Comparison of ENCODE assay signal across 8 cellular contexts in the genomic region with DNA sequence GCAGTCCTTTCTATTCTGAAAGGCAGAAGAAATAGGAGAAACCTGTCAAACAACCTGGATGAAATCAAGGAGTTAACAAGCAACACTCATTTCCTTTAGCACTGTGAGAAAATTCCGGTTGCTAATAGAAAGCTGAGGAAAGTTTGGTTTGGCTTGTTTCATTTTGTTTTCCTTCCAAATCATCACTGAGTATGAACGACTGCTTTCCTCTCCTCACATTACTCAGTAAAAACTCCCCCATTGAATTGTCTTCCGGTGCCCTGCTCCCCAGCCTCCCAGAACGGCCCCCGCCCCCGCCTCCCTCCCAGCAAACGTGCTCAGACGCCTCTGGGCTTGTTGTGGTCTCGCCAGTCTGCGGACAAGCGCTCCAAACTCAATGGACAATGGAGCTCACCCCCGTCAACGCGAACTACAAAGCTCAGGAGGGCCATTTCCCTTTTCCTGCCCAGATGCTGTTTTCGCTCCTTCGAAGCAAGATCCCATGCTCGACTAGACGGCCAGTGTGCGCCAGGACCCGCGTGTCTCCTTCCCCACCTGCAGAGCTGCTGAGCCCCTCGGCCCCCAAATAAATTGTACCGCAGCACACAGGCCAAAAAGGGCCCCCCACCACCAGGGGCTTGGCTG. TPM values are rescaled to one million over a fixed set of nuclear protein-coding genes. Genes with fewer than 3 reads are reported as not detected.
DNase-seq lines count a peak whose midpoint lies in the region; ATAC-seq and TF ChIP-seq lines count a peak whose summit lies in the region.

No MANE protein-coding gene starts in this region.

- peak overlapping the region; percentile 79 to 91 for H3K9ac ChIP-seq in duodenal mucosa (ENCODE audit: low read depth in 1 of 2, low read length in 2 of 2)
- H3K9ac ChIP-seq in liver (ENCODE audit: low read depth in 1 of 2, low read length in 2 of 2): peak overlapping the region; percentile 75 to 87

- under 1% methylated on average over 23 of the region's 23 CpGs for WGBS in liver

- DNase-seq in SIG-M5 treated with dmso at 0.1 percent for 504 hours (lab: John Stamatoyannopoulos, UW; ENCODE audit: unreplicated experiment): peak; percentile 84
- no peak for DNase-seq in SIG-M5 (lab: John Stamatoyannopoulos, UW)
- DNase-seq in NCI-H460 (ENCODE audit: extremely low read depth, low read depth): peak; percentile 30
- peak; percentile 84 for DNase-seq in activated CD4-positive, alpha-beta memory T cell treated with anti-CD3 and anti-CD28 coated beads for 36 hours
- DNase-seq in stimulated activated CD4-positive, alpha-beta T cell treated with anti-CD3 and anti-CD28 coated beads, Interleukin-4, amount 100 ng/mL, for 48 hours (ENCODE audit: low read depth in 2 of 2): peak; percentile 62 to 71

- H3K27me3 Mint-ChIP-seq in activated CD4-positive, alpha-beta memory T cell treated with anti-CD3 and anti-CD28 coated beads for 36 hours: no peaks in the 10 kb centered on the region

- H3K4me3 ChIP-seq in duodenal mucosa (ENCODE audit: low read depth in 1 of 2, low read length in 2 of 2) (peak overlapping the region; percentile 94 to 96), liver (ENCODE audit: low read depth in 1 of 3, low read length in 3 of 3) (peak overlapping the region; percentile 70 to 75 (median 73))

- peak in 1 of 2 donors; percentile 6 for TF ChIP-seq RAD21 in liver (IDR thresholded peaks at IDR 0.05)

- peak overlapping the region; percentile 94 for H3K4me3 Mint-ChIP-seq in activated CD4-positive, alpha-beta memory T cell treated with anti-CD3 and anti-CD28 coated beads for 36 hours

- no peak for TF ChIP-seq CTCF in liver (IDR thresholded peaks at IDR 0.05; ENCODE audit: low read depth, low read length, missing input control)

- peaks cover 18% of the 10 kb centered on the region for H3K36me3 Mint-ChIP-seq in activated CD4-positive, alpha-beta memory T cell treated with anti-CD3 and anti-CD28 coated beads for 36 hours

- H3K4me1 Mint-ChIP-seq in activated CD4-positive, alpha-beta memory T cell treated with anti-CD3 and anti-CD28 coated beads for 36 hours (ENCODE audit: low read depth): peaks cover 37% of the 10 kb centered on the region

- ATAC-seq in HG03039 (IDR thresholded peaks at IDR 0.05; ENCODE audit: unreplicated experiment): peak; percentile 29

- intact Hi-C loops in activated CD4-positive, alpha-beta memory T cell treated with anti-CD3 and anti-CD28 coated beads for 36 hours (cut with micrococcal nuclease): loop anchor here (1.0 to 5.0 kb wide), 7 partner anchors 8 to 1140 kb away; a partner anchor contains a TSS

- no peaks in the 10 kb centered on the region for H3K9me3 Mint-ChIP-seq in activated CD4-positive, alpha-beta memory T cell treated with anti-CD3 and anti-CD28 coated beads for 36 hours

- H3K4me1 ChIP-seq in duodenal mucosa (ENCODE audit: control insufficient read depth in 1 of 2, insufficient read depth in 2 of 2, low read length in 2 of 2): peaks cover 25 to 26% of the 10 kb centered on the region in 2 donors
- peaks cover 0 to 5% (median 3%) of the 10 kb centered on the region in 4 donors for H3K4me1 ChIP-seq in liver (ENCODE audit: control insufficient read depth in 4 of 4, insufficient read depth in 4 of 4, low read length in 3 of 4)

- H3K27ac Mint-ChIP-seq in activated CD4-positive, alpha-beta memory T cell treated with anti-CD3 and anti-CD28 coated beads for 36 hours: peak overlapping the region; percentile 97

- no peaks in the 10 kb centered on the region for H3K36me3 ChIP-seq in duodenal mucosa (ENCODE audit: control insufficient read depth in 1 of 2, insufficient read depth in 2 of 2, low read length in 2 of 2)
- H3K36me3 ChIP-seq in liver (ENCODE audit: control insufficient read depth in 4 of 4, insufficient read depth in 3 of 4, low read depth in 1 of 4, low read length in 3 of 4): no peaks in the 10 kb centered on the region

- H3K27ac ChIP-seq in duodenal mucosa (ENCODE audit: low read depth, low read length): peak overlapping the region; percentile 79
- H3K27ac ChIP-seq in liver (ENCODE audit: low read depth in 1 of 2, low read length in 2 of 2): peak overlapping the region; percentile 87 to 94

- H3K27me3 ChIP-seq in duodenal mucosa (ENCODE audit: control insufficient read depth in 1 of 2, insufficient read depth in 2 of 2, low read length in 2 of 2) (no peaks in the 10 kb centered on the region), liver (ENCODE audit: control insufficient read depth in 4 of 4, insufficient read depth in 4 of 4, low read length in 3 of 4) (no peaks in the 10 kb centered on the region)

- POLR2A ChIA-PET in activated CD4-positive, alpha-beta memory T cell treated with anti-CD3 and anti-CD28 coated beads for 36 hours (lab: Charles Lee): interaction anchor here (0.7 to 4.2 kb wide), 19 partner anchors 8 to 915 kb away, joined by 3 to 57 read pairs (median 4); a partner anchor contains a TSS

- no peaks in the 10 kb centered on the region for H3K9me3 ChIP-seq in duodenal mucosa (ENCODE audit: control insufficient read depth in 1 of 2, low read length in 2 of 2)
- no peaks in the 10 kb centered on the region for H3K9me3 ChIP-seq in liver (ENCODE audit: control insufficient read depth in 4 of 4, low read length in 3 of 4)

- CTCF ChIA-PET in activated CD4-positive, alpha-beta memory T cell treated with anti-CD3 and anti-CD28 coated beads for 36 hours (lab: Charles Lee): interaction anchor here (1.0 to 6.0 kb wide), 5 partner anchors 11 to 120 kb away, joined by 4 to 35 read pairs (median 13); a partner anchor contains a TSS

TF ChIP-seq in liver, 16 proteins besides CTCF, POLR2A, EP300 and RAD21:
- TF ChIP-seq EGR1 (IDR thresholded peaks at IDR 0.05; ENCODE audit: low read depth in 2 of 2) (peak in 1 of 2 donors; percentile 21), YY1 (IDR thresholded peaks at IDR 0.05) (peak; percentile 18), SP1 (IDR thresholded peaks at IDR 0.05) (no peak)

RNA-seq across cellular contexts. Expression of a gene that starts 0.7 kb away (rescaled TPM):
- 29.1 and 32.4 TPM in 2 replicates for total RNA-seq in NCI-H460 (2014; rRNA removed; shearing (Covaris generic))
- 17.2 and 24.8 TPM in 2 replicates for polyA plus RNA-seq in NCI-H460 (2014; cell fraction: nucleus; rRNA removed)
- total RNA-seq in activated CD4-positive, alpha-beta memory T cell treated with anti-CD3 and anti-CD28 coated beads for 36 hours: 10 to 100 TPM; 18.8 to 19.4 TPM
- 10 to 100 TPM in 1 of 2 donors, 1 to 10 TPM in 1; 6.3 to 11.1 TPM for total RNA-seq in liver
- polyA plus RNA-seq in liver: 1 to 10 TPM; 1.6 to 2.2 TPM

RNA-seq across cellular contexts. Expression of a gene that starts 11.9 kb away (rescaled TPM):
- total RNA-seq in NCI-H460 (2014; rRNA removed; shearing (Covaris generic)): 10.0 and 11.5 TPM in 2 replicates
- polyA plus RNA-seq in NCI-H460 (2014; cell fraction: nucleus; rRNA removed): 2.3 and 10.4 TPM in 2 replicates
- total RNA-seq in activated CD4-positive, alpha-beta memory T cell treated with anti-CD3 and anti-CD28 coated beads for 36 hours: 10 to 100 TPM; 19.5 to 21.2 TPM
- total RNA-seq in liver: 1 to 10 TPM; 5.5 to 8.1 TPM
- polyA plus RNA-seq in liver: 1 to 10 TPM; 5.5 to 6.6 TPM
